ENCODE assay signal across 1 cellular context in genomic region chr10:85280014-85280413, GRCh38.
A peak's percentile ranks its signal among the peaks of the same experiment; 100 is the strongest.
TF ChIP-seq lines count a peak whose summit lies in the region.

No MANE protein-coding gene starts in this region.

TF ChIP-seq in HepG2, 621 proteins besides CTCF, POLR2A, EP300 and RAD21 (continued from another document):
- TF ChIP-seq ZNF281 (CRISPR knock-in tag; IDR thresholded peaks at IDR 0.05; ENCODE audit: borderline replicate concordance) (peak; percentile 57; the same call in 1 of the 2 replicates), NPAS2 (CRISPR knock-in tag; IDR thresholded peaks at IDR 0.05; ENCODE audit: borderline replicate concordance) (no peak), FOSL2 (CRISPR knock-in tag; IDR thresholded peaks at IDR 0.05) (peak; percentile 52)
- TF ChIP-seq, protein P1, sequence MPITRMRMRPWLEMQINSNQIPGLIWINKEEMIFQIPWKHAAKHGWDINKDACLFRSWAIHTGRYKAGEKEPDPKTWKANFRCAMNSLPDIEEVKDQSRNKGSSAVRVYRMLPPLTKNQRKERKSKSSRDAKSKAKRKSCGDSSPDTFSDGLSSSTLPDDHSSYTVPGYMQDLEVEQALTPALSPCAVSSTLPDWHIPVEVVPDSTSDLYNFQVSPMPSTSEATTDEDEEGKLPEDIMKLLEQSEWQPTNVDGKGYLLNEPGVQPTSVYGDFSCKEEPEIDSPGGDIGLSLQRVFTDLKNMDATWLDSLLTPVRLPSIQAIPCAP (CRISPR knock-in tag; IDR thresholded peaks at IDR 0.05; ENCODE audit: low read depth): no peak
